Comparison of ENCODE assay signal across 8 cellular contexts in the genomic region with DNA sequence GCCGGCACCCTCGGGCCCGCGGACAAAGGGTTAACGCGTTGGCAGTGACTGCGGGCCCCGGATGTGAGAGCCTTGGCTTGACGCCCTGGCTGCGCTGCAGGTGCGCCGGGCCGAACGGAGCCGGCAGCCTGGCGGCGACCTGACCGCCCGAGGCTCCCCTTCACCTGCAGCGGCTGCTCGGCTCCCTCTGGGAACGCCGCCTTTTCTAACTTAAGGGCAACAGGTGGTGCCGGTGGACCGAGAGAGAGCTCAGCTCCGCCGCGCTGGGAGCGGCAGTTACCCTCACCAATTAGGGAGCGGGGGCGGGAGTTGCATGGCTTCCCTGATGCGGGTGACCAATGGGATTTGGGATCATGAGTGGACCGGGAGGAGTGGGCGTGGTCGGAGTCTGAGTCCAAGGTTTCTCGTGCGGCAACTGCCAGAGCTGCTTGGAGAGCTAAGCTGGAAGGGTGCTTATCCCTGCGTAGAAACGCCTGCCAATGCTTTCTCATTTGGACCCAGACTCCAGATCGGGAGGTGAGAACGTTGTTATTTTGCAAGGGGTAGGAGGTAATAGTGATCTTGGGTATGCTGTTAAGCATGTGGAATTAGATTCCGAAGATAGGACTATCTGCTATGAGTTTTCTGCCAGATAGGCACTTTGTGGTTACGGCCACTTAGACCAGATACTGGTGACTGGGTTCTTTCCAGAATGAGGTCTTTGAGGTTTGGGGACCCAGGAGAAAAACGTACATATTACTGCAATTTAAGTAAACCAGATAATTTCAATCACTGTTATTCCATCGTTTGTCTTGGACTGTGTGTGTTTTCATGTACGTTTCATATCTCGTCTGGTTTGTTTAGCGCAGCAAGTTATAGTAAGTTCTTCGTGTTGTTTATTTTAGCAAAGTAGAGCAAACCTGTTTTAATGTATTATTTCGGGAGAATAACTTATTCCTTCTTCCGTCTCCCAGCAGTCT. TPM values are rescaled to one million over a fixed set of nuclear protein-coding genes. Genes with fewer than 3 reads are reported as not detected.
A peak's percentile ranks its signal among the peaks of the same experiment; 100 is the strongest.
DNase-seq lines count a peak whose midpoint lies in the region; ATAC-seq and TF ChIP-seq lines count a peak whose summit lies in the region.

A gene with protein sequence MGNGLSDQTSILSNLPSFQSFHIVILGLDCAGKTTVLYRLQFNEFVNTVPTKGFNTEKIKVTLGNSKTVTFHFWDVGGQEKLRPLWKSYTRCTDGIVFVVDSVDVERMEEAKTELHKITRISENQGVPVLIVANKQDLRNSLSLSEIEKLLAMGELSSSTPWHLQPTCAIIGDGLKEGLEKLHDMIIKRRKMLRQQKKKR (plus strand): TSS at position 421 of the 959 bp plus-strand sequence. CDS start 622 bp downstream, outside the sequence.

- TF ChIP-seq CTCF in ascending aorta (IDR thresholded peaks at IDR 0.05), result peak; percentile 21 to 57 (median 47)
- peak in 1 of 2 donors; percentile 51 for TF ChIP-seq CTCF in right atrium auricular region (IDR thresholded peaks at IDR 0.05)
- peak in 3 of 4 experiments; percentile 37 to 90 (median 73) for TF ChIP-seq CTCF in prostate gland (IDR thresholded peaks at IDR 0.05)

- H3K9me3 Mint-ChIP-seq in T-helper 2 cell treated with Interferon-gamma antibody and Interleukin-4, amounts not matched to agents 5 μg/mL and 100 μg/mL, for 36 hours, result no peaks in the 10 kb centered on the region

- ATAC-seq in HG02884 (IDR thresholded peaks at IDR 0.05; ENCODE audit: unreplicated experiment), result peak; percentile 76

- H3K36me3 ChIP-seq in ascending aorta (no peaks in the 10 kb centered on the region), right atrium auricular region (no peaks in the 10 kb centered on the region), prostate gland (no peaks in the 10 kb centered on the region)

- DNase-seq in NCI-H1694 (lab: John Stamatoyannopoulos, UW) (peak; percentile 95), ascending aorta (ENCODE audit: low spot score in 2 of 2) (peak; percentile 92 to 99), right atrium auricular region (ENCODE audit: low spot score) (peak; percentile 100), prostate gland (ENCODE audit: low spot score) (peak; percentile 100), ureter (ENCODE audit: low spot score) (peak; percentile 100)
- peak; percentile 90 for DNase-seq in T-helper 2 cell treated with Interferon-gamma antibody and Interleukin-4, amounts not matched to agents 5 μg/mL and 100 μg/mL, for 36 hours (ENCODE audit: low spot score)

- H3K4me1 ChIP-seq in ascending aorta (peaks cover 0 to 3% of the 10 kb centered on the region in 2 donors), right atrium auricular region (peaks cover 0 to 16% of the 10 kb centered on the region in 2 donors), prostate gland (replicated peaks) (no peaks in the 10 kb centered on the region)

- peaks cover 5% of the 10 kb centered on the region for H3K27me3 Mint-ChIP-seq in T-helper 2 cell treated with Interferon-gamma antibody and Interleukin-4, amounts not matched to agents 5 μg/mL and 100 μg/mL, for 36 hours (ENCODE audit: low read depth)

- peaks cover 34% of the 10 kb centered on the region for H3K4me1 Mint-ChIP-seq in T-helper 2 cell treated with Interferon-gamma antibody and Interleukin-4, amounts not matched to agents 5 μg/mL and 100 μg/mL, for 36 hours (ENCODE audit: low read depth)

- H3K4me3 Mint-ChIP-seq in T-helper 2 cell treated with Interferon-gamma antibody and Interleukin-4, amounts not matched to agents 5 μg/mL and 100 μg/mL, for 36 hours, result peak within 1 kb of the TSS; percentile 96

- 1% methylated on average over 35 of the region's 51 CpGs for WGBS in prostate gland

- H3K27me3 ChIP-seq in ascending aorta (no peaks in the 10 kb centered on the region), right atrium auricular region (no peaks in the 10 kb centered on the region), prostate gland (replicated peaks; ENCODE audit: insufficient read depth) (no peaks in the 10 kb centered on the region)

- no peaks in the 10 kb centered on the region for H3K9me3 ChIP-seq in ascending aorta
- no peaks in the 10 kb centered on the region for H3K9me3 ChIP-seq in right atrium auricular region
- no peaks in the 10 kb centered on the region for H3K9me3 ChIP-seq in prostate gland

- TF ChIP-seq POLR2A in GM15510 (IDR thresholded peaks at IDR 0.05; ENCODE audit: borderline replicate concordance, extremely low read depth, insufficient read length), result peak; percentile 27
- TF ChIP-seq POLR2A in prostate gland (IDR thresholded peaks at IDR 0.05), result peak; percentile 93

- H3K27ac ChIP-seq in ascending aorta (peak within 1 kb of the TSS; percentile 83 to 92), right atrium auricular region (peak within 1 kb of the TSS; percentile 87 to 90), prostate gland (peak within 1 kb of the TSS; percentile 81 to 87)

- peaks cover 11% of the 10 kb centered on the region for H3K36me3 Mint-ChIP-seq in T-helper 2 cell treated with Interferon-gamma antibody and Interleukin-4, amounts not matched to agents 5 μg/mL and 100 μg/mL, for 36 hours (ENCODE audit: low read depth)

- peak within 1 kb of the TSS; percentile 97 for H3K27ac Mint-ChIP-seq in T-helper 2 cell treated with Interferon-gamma antibody and Interleukin-4, amounts not matched to agents 5 μg/mL and 100 μg/mL, for 36 hours

- intact Hi-C loops in ascending aorta (cut with DNase I), result loop anchor here (2.0 to 5.0 kb wide), 4 partner anchors 31 to 1303 kb away; partner anchors contain the start of gene TMEM106B
- intact Hi-C loops in prostate gland (cut with DNase I), result loop anchor here (2.0 to 5.0 kb wide), 3 partner anchors 45 to 575 kb away; no protein-coding TSS in a partner anchor

- H3K4me3 ChIP-seq in ascending aorta (peak within 1 kb of the TSS; percentile 96 to 99), right atrium auricular region (peak within 1 kb of the TSS; percentile 77 to 93), prostate gland (peak within 1 kb of the TSS; percentile 79 to 82)

RNA-seq across cellular contexts. Expression of the gene that starts here (rescaled TPM):
- total RNA-seq in ascending aorta (55.5 TPM), right atrium auricular region (10 to 100 TPM; 13.3 to 25.0 TPM), prostate gland (10 to 100 TPM; 34.3 to 37.3 TPM), ureter (22.6 TPM)

Comparison
In these comparisons a context has a peak if more than half of its experiments do, and no peak if none do; other contexts are left out.
1. Peak in every context shown above with its lines: DNase-seq, ATAC-seq, H3K4me3 ChIP-seq and H3K27ac ChIP-seq.